10 cellular contexts compared by ENCODE assay signal in the genomic region with DNA sequence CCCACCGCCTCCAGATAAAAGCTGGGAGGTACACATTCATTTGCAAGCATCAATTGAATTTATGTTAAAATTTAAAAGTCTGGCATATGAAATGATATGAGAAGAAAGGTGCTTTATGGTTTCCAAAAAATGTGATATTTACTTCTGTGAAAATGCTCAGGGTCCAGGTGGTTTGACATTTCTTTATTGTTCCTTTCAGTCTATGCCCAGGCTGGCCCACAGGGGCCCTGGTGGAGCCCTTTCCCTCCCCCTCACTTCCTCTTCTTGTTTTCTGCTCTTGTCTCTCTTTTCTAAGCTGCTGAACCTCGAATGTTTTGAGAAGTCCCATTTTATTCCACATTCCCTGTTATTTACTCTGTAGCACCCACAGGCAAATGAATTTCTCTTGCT.
A peak's percentile ranks its signal among the peaks of the same experiment; 100 is the strongest.
DNase-seq lines count a peak whose midpoint lies in the region; ATAC-seq lines count a peak whose summit lies in the region.
"Had no signal": no experiment of that assay in that cellular context is flagged by ENCODE, and none has a peak within 500 bp of the region (broad histone marks: within the 10 kb centered on the region; RNA-seq: fewer than 3 reads in every experiment).

No MANE protein-coding gene starts in this region.

- peak in 2 of 3 donors; percentile 55 to 83 for DNase-seq in CD4-positive, CD25-positive, alpha-beta regulatory T cell
- DNase-seq in MV-4-11 (lab: John Stamatoyannopoulos, UW) (peak; percentile 53), NCI-H1092 treated with DMSO at 0.1 percent for 48 hours (lab: John Stamatoyannopoulos, UW) (no peak), RKO (ENCODE audit: low spot score) (no peak)
- DNase-seq: stomach had no signal

- peak overlapping the region; percentile 77 for H3K4me3 ChIP-seq in CD4-positive, CD25-positive, alpha-beta regulatory T cell (ENCODE audit: low read depth, low read length)
- H3K4me3 ChIP-seq: stomach had no signal

- H3K4me1 Mint-ChIP-seq in CD4-positive, CD25-positive, alpha-beta regulatory T cell, result peaks cover 12 to 61% (median 43%) of the 10 kb centered on the region in 4 donors
- H3K4me1 Mint-ChIP-seq in activated naive CD8-positive, alpha-beta T cell (ENCODE audit: low read depth), result peaks cover 64% of the 10 kb centered on the region

- H3K4me1 ChIP-seq in CD4-positive, CD25-positive, alpha-beta regulatory T cell (ENCODE audit: control insufficient read depth, insufficient read depth, low read length, poor library complexity, severe bottlenecking), result peaks cover 43% of the 10 kb centered on the region
- H3K4me1 ChIP-seq: stomach had no signal

- no peaks in the 10 kb centered on the region for H3K9me3 ChIP-seq in CD4-positive, CD25-positive, alpha-beta regulatory T cell (ENCODE audit: control insufficient read depth in 2 of 2, low read length in 2 of 2)
- H3K9me3 ChIP-seq: stomach had no signal

- peak; percentile 76 to 77 for ATAC-seq in CD4-positive, CD25-positive, alpha-beta regulatory T cell (ENCODE audit: low read depth in 2 of 2)
- peak; percentile 65 for ATAC-seq in GM21367 (IDR thresholded peaks at IDR 0.05; ENCODE audit: unreplicated experiment)
- ATAC-seq in GM19455 (IDR thresholded peaks at IDR 0.05; ENCODE audit: unreplicated experiment), result no peak
- no peak for ATAC-seq in GM19023 (IDR thresholded peaks at IDR 0.05; ENCODE audit: unreplicated experiment)

- peak overlapping the region; percentile 69 to 84 (median 76) for H3K4me3 Mint-ChIP-seq in CD4-positive, CD25-positive, alpha-beta regulatory T cell
- H3K4me3 Mint-ChIP-seq in activated naive CD8-positive, alpha-beta T cell, result peak overlapping the region; percentile 78

- H3K27me3 ChIP-seq in CD4-positive, CD25-positive, alpha-beta regulatory T cell (ENCODE audit: control insufficient read depth, insufficient read depth, low read length), result no peaks in the 10 kb centered on the region
- H3K27me3 ChIP-seq: stomach had no signal

- H3K27ac Mint-ChIP-seq in CD4-positive, CD25-positive, alpha-beta regulatory T cell, result peak overlapping the region; percentile 93 to 96 (median 94)
- peak overlapping the region; percentile 85 for H3K27ac Mint-ChIP-seq in activated naive CD8-positive, alpha-beta T cell

- no peaks in the 10 kb centered on the region for H3K9me3 Mint-ChIP-seq in CD4-positive, CD25-positive, alpha-beta regulatory T cell
- H3K9me3 Mint-ChIP-seq in activated naive CD8-positive, alpha-beta T cell (ENCODE audit: low read depth), result no peaks in the 10 kb centered on the region

- no peaks in the 10 kb centered on the region for H3K36me3 ChIP-seq in CD4-positive, CD25-positive, alpha-beta regulatory T cell (ENCODE audit: control insufficient read depth, insufficient read depth, low read length)
- H3K36me3 ChIP-seq: stomach had no signal

- H3K27me3 Mint-ChIP-seq in CD4-positive, CD25-positive, alpha-beta regulatory T cell, result peaks cover 2% of the 10 kb centered on the region
- no peaks in the 10 kb centered on the region for H3K27me3 Mint-ChIP-seq in activated naive CD8-positive, alpha-beta T cell

- H3K36me3 Mint-ChIP-seq in CD4-positive, CD25-positive, alpha-beta regulatory T cell, result peaks cover 4% of the 10 kb centered on the region
- H3K36me3 Mint-ChIP-seq in activated naive CD8-positive, alpha-beta T cell, result peaks cover 7% of the 10 kb centered on the region

- peak overlapping the region; percentile 77 for H3K27ac ChIP-seq in CD4-positive, CD25-positive, alpha-beta regulatory T cell (ENCODE audit: insufficient read depth, low read length, poor library complexity, severe bottlenecking)
- H3K27ac ChIP-seq: C4-2B, stomach had no signal

Comparison
In these comparisons a context has a peak if more than half of its experiments do, and no peak if none do; other contexts are left out.
1. ATAC-seq: peak in CD4-positive, CD25-positive, alpha-beta regulatory T cell (2 of 2) and GM21367 (single experiment); none in GM19455 (single experiment) and GM19023 (single experiment).
2. DNase-seq: peak in CD4-positive, CD25-positive, alpha-beta regulatory T cell (2 of 3) and MV-4-11 (single experiment); none in NCI-H1092 treated with DMSO at 0.1 percent for 48 hours (single experiment) and RKO (single experiment).